16 cellular contexts compared by ENCODE assay signal in genomic region chr10:18254692-18255091, GRCh38.
DNase-seq lines count a peak whose midpoint lies in the region; ATAC-seq, FAIRE-seq and TF ChIP-seq lines count a peak whose summit lies in the region.
"Had no signal": no experiment of that assay in that cellular context is flagged by ENCODE, and none has a peak within 500 bp of the region (broad histone marks: within the 10 kb centered on the region; RNA-seq: fewer than 3 reads in every experiment).

No MANE protein-coding gene starts in this region.

- TF ChIP-seq RAD21 in liver (IDR thresholded peaks at IDR 0.05), result no peak
- TF ChIP-seq RAD21 in HepG2 (CRISPR knock-in tag; IDR thresholded peaks at IDR 0.05), result no peak

- H3K4me2 ChIP-seq in HepG2 (ENCODE audit: low read depth, low read length), result no peak overlapping the region
- peak overlapping the region; percentile 31 for H3K4me2 ChIP-seq in OCI-LY3 (ENCODE audit: low read length)

- no peak overlapping the region for H2AFZ ChIP-seq in HepG2 (ENCODE audit: low read length)
- H2AFZ ChIP-seq in OCI-LY3 (ENCODE audit: low read depth, low read length), result no peak overlapping the region; the same call in 1 of the 2 replicates
- H2AFZ ChIP-seq: GM23248 had no signal

- DNase-seq in HepG2 (ENCODE audit: low spot score), result no peak
- DNase-seq in left lobe of liver (ENCODE audit: low spot score), result no peak
- no peak for DNase-seq in testis
- DNase-seq in naive thymus-derived CD4-positive, alpha-beta T cell, result no peak
- DNase-seq: ACHN; BE2C; C1 segment of cervical spinal cord; CD4-positive, CD25-positive, alpha-beta regulatory T cell; CD8-positive, alpha-beta memory T cell; COR-L47 had no signal

- no peak overlapping the region for H3K27ac Mint-ChIP-seq in naive thymus-derived CD4-positive, alpha-beta T cell
- H3K27ac Mint-ChIP-seq: CD4-positive, CD25-positive, alpha-beta regulatory T cell; CD8-positive, alpha-beta memory T cell had no signal

- no peak overlapping the region for H3K4me3 Mint-ChIP-seq in naive thymus-derived CD4-positive, alpha-beta T cell
- H3K4me3 Mint-ChIP-seq: CD4-positive, CD25-positive, alpha-beta regulatory T cell; CD8-positive, alpha-beta memory T cell had no signal

- 54% methylated on average over 4 of the region's 4 CpGs for WGBS in liver
- WGBS in HepG2 (ENCODE audit: low lambda C conversion rate), result under 1% methylated on average over 4 of the region's 4 CpGs
- WGBS in testis, 2 donors, result 83 to 93% methylated on average over 4 of the region's 4 CpGs

- no peak overlapping the region for H3K27ac ChIP-seq in liver (ENCODE audit: low read depth in 1 of 2, low read length in 2 of 2)
- no peak overlapping the region for H3K27ac ChIP-seq in HepG2 (ENCODE audit: extremely low read length, insufficient read depth, low read length)
- H3K27ac ChIP-seq in OCI-LY3 (ENCODE audit: low read length), result no peak overlapping the region
- H3K27ac ChIP-seq in testis, result no peak overlapping the region
- H3K27ac ChIP-seq in naive thymus-derived CD4-positive, alpha-beta T cell (ENCODE audit: low read depth, low read length), result no peak overlapping the region
- H3K27ac ChIP-seq: GM23248 had no signal

- H3K9me3 ChIP-seq in liver (ENCODE audit: control insufficient read depth in 4 of 4, low read length in 3 of 4), result no peaks in the 10 kb centered on the region
- H3K9me3 ChIP-seq in HepG2 (ENCODE audit: low read length), result no peaks in the 10 kb centered on the region
- H3K9me3 ChIP-seq in OCI-LY3 (ENCODE audit: insufficient read depth, low read length), result no peaks in the 10 kb centered on the region
- H3K9me3 ChIP-seq in testis, result no peaks in the 10 kb centered on the region
- H3K9me3 ChIP-seq in naive thymus-derived CD4-positive, alpha-beta T cell (ENCODE audit: control insufficient read depth in 2 of 3, low read length in 3 of 3), result no peaks in the 10 kb centered on the region
- H3K9me3 ChIP-seq: BE2C had no signal

- no peaks in the 10 kb centered on the region for H3K4me1 Mint-ChIP-seq in naive thymus-derived CD4-positive, alpha-beta T cell
- H3K4me1 Mint-ChIP-seq: CD4-positive, CD25-positive, alpha-beta regulatory T cell; CD8-positive, alpha-beta memory T cell had no signal

- BruUV-seq in HepG2 (replicated peaks; lab: Mats Ljungman, UMichigan), result no TSS peak

- H3K27me3 ChIP-seq in liver (ENCODE audit: control insufficient read depth in 4 of 4, insufficient read depth in 4 of 4, low read length in 3 of 4), result no peaks in the 10 kb centered on the region
- H3K27me3 ChIP-seq in HepG2 (ENCODE audit: control insufficient read depth in 1 of 2, insufficient read depth in 2 of 2, low read length in 2 of 2), result peaks cover 0 to 5% of the 10 kb centered on the region in 2 experiments; a peak in 1 of 5 replicates
- H3K27me3 ChIP-seq in OCI-LY3 (ENCODE audit: low read depth, low read length), result no peaks in the 10 kb centered on the region; the same call in 1 of the 2 replicates
- no peaks in the 10 kb centered on the region for H3K27me3 ChIP-seq in testis
- no peaks in the 10 kb centered on the region for H3K27me3 ChIP-seq in naive thymus-derived CD4-positive, alpha-beta T cell (ENCODE audit: control insufficient read depth in 2 of 2, insufficient read depth in 2 of 2, low read length in 2 of 2)
- H3K27me3 ChIP-seq: BE2C had no signal

- intact Hi-C loops in HepG2 (cut with micrococcal nuclease; ENCODE audit: unreplicated experiment), result no loop called here
- intact Hi-C loops in testis (cut with DNase I; ENCODE audit: low total_unique reads), result no loop called here
- intact Hi-C loops in naive thymus-derived CD4-positive, alpha-beta T cell (cut with micrococcal nuclease), result no loop called here

- FAIRE-seq in HepG2 (lab: Jason Lieb, UNC), result no peak
- FAIRE-seq: G401.6, GM12891 had no signal

- no peak for TF ChIP-seq POLR2A in HepG2 (IDR thresholded peaks at IDR 0.05; ENCODE audit: insufficient read depth in 1 of 2, low read depth in 2 of 2, low read length in 2 of 2)
- TF ChIP-seq POLR2A in testis (IDR thresholded peaks at IDR 0.05), result no peak

- peaks cover 0 to 16% (median 11%) of the 10 kb centered on the region in 5 donors for H3K27me3 Mint-ChIP-seq in naive thymus-derived CD4-positive, alpha-beta T cell
- H3K27me3 Mint-ChIP-seq: CD4-positive, CD25-positive, alpha-beta regulatory T cell had no signal

- H3K9ac ChIP-seq in liver (ENCODE audit: low read depth in 1 of 2, low read length in 2 of 2) (no peak overlapping the region), HepG2 (ENCODE audit: insufficient read depth, low read depth, low read length) (no peak overlapping the region), OCI-LY3 (ENCODE audit: low read length) (no peak overlapping the region)
- H3K9ac ChIP-seq: GM23248 had no signal

- H3K79me2 ChIP-seq in HepG2 (ENCODE audit: insufficient read depth, low read length), result no peaks in the 10 kb centered on the region
- H3K79me2 ChIP-seq in OCI-LY3 (ENCODE audit: low read length), result no peaks in the 10 kb centered on the region

- no peak for TF ChIP-seq CTCF in liver (IDR thresholded peaks at IDR 0.05; ENCODE audit: low read depth, low read length, missing input control)
- TF ChIP-seq CTCF in HepG2 (CRISPR knock-in tag; IDR thresholded peaks at IDR 0.05), result no peak
- TF ChIP-seq CTCF in OCI-LY3 (IDR thresholded peaks at IDR 0.05; ENCODE audit: low read depth, low read length), result no peak
- TF ChIP-seq CTCF in testis (IDR thresholded peaks at IDR 0.05), result no peak

- peaks cover 0 to 4% (median 0%) of the 10 kb centered on the region in 11 donors for H3K9me3 Mint-ChIP-seq in naive thymus-derived CD4-positive, alpha-beta T cell

- no peaks in the 10 kb centered on the region for H3K36me3 Mint-ChIP-seq in naive thymus-derived CD4-positive, alpha-beta T cell
- H3K36me3 Mint-ChIP-seq: CD4-positive, CD25-positive, alpha-beta regulatory T cell; CD8-positive, alpha-beta memory T cell had no signal

- in situ Hi-C loops in HepG2 (cut with HindIII; ENCODE audit: extremely low pct_ligation_motif_present, low pct_unique_long_range_greater_than_20kb), result no loop called here

- CTCF ChIA-PET in HepG2 (lab: Yijun Ruan, JAX; ENCODE audit: low intra/inter-chr PET ratio, low total read pairs), result no interaction called here
- CTCF ChIA-PET in naive thymus-derived CD4-positive, alpha-beta T cell (lab: Charles Lee), result no interaction called here

- no peak for ATAC-seq in HepG2
- ATAC-seq in left lobe of liver, result peak; percentile 72
- no peak for ATAC-seq in GM21390 (IDR thresholded peaks at IDR 0.05; ENCODE audit: unreplicated experiment)
- no peak for ATAC-seq in naive thymus-derived CD4-positive, alpha-beta T cell

- peaks cover 2 to 18% (median 5%) of the 10 kb centered on the region in 4 donors for H3K4me1 ChIP-seq in liver (ENCODE audit: control insufficient read depth in 4 of 4, insufficient read depth in 4 of 4, low read length in 3 of 4)
- no peaks in the 10 kb centered on the region for H3K4me1 ChIP-seq in HepG2 (ENCODE audit: insufficient read depth, low read length)
- H3K4me1 ChIP-seq in OCI-LY3 (ENCODE audit: low read length), result no peaks in the 10 kb centered on the region; the same call in 1 of the 2 replicates
- peaks cover 8% of the 10 kb centered on the region for H3K4me1 ChIP-seq in testis
- no peaks in the 10 kb centered on the region for H3K4me1 ChIP-seq in naive thymus-derived CD4-positive, alpha-beta T cell (ENCODE audit: control insufficient read depth in 2 of 2, insufficient read depth in 2 of 2, low read length in 2 of 2)
- H3K4me1 ChIP-seq: BE2C had no signal

- H3K36me3 ChIP-seq in liver (ENCODE audit: control insufficient read depth in 4 of 4, insufficient read depth in 3 of 4, low read depth in 1 of 4, low read length in 3 of 4) (no peaks in the 10 kb centered on the region), HepG2 (replicated peaks in 1 of 2; ENCODE audit: control insufficient read depth in 1 of 2, insufficient read depth in 2 of 2, low read length in 2 of 2) (no peaks in the 10 kb centered on the region), OCI-LY3 (replicated peaks; ENCODE audit: low read depth, low read length) (no peaks in the 10 kb centered on the region), testis (ENCODE audit: low read depth, missing control alignments) (no peaks in the 10 kb centered on the region)
- no peaks in the 10 kb centered on the region for H3K36me3 ChIP-seq in naive thymus-derived CD4-positive, alpha-beta T cell (ENCODE audit: control insufficient read depth in 2 of 3, insufficient read depth in 3 of 3, low read length in 3 of 3)
- H3K36me3 ChIP-seq: BE2C had no signal

- H4K20me1 ChIP-seq in HepG2 (ENCODE audit: insufficient read depth, low read length), result no peaks in the 10 kb centered on the region
- no peaks in the 10 kb centered on the region for H4K20me1 ChIP-seq in OCI-LY3 (ENCODE audit: insufficient read depth, low read length)

- H3K4me3 ChIP-seq in liver (ENCODE audit: low read depth in 1 of 3, low read length in 3 of 3) (peak overlapping the region; percentile 2 to 43 (median 37)), HepG2 (replicated peaks in 1 of 3; ENCODE audit: insufficient read depth in 1 of 3, low read depth in 2 of 3, low read length in 3 of 3) (no peak overlapping the region), OCI-LY3 (ENCODE audit: low read length) (no peak overlapping the region), testis (no peak overlapping the region)
- no peak overlapping the region for H3K4me3 ChIP-seq in naive thymus-derived CD4-positive, alpha-beta T cell (ENCODE audit: low read length)
- H3K4me3 ChIP-seq: GM23248 had no signal

- POLR2A ChIA-PET in HepG2 (lab: Yijun Ruan, JAX), result no interaction called here
- POLR2A ChIA-PET in naive thymus-derived CD4-positive, alpha-beta T cell (lab: Charles Lee), result no interaction called here

- TF ChIP-seq EP300 in HepG2 (IDR thresholded peaks at IDR 0.05; ENCODE audit: low read depth in 2 of 2, low read length in 2 of 2) (no peak), HepG2 (CRISPR knock-in tag; IDR thresholded peaks at IDR 0.05; ENCODE audit: borderline replicate concordance) (no peak)

TF ChIP-seq in liver, 16 proteins besides CTCF, POLR2A, EP300 and RAD21 (continues in another document):
- TF ChIP-seq FOXA2 (IDR thresholded peaks at IDR 0.05), result no peak
- TF ChIP-seq GABPA (IDR thresholded peaks at IDR 0.05 in 1 of 2, conservative IDR thresholded peaks at IDR 0.05 in 1 of 2), result no peak
- no peak for TF ChIP-seq MAX (IDR thresholded peaks at IDR 0.05)
- no peak for TF ChIP-seq TAF1 (conservative IDR thresholded peaks at IDR 0.05)
- no peak for TF ChIP-seq JUND (IDR thresholded peaks at IDR 0.05)
- TF ChIP-seq YY1 (IDR thresholded peaks at IDR 0.05), result no peak

TF ChIP-seq in HepG2, 621 proteins besides CTCF, POLR2A, EP300 and RAD21:
- TF ChIP-seq SOX5 (CRISPR knock-in tag; IDR thresholded peaks at IDR 0.05; ENCODE audit: borderline replicate concordance) (no peak), ZKSCAN5 (CRISPR knock-in tag; IDR thresholded peaks at IDR 0.05) (no peak), ASH2L (IDR thresholded peaks at IDR 0.05; ENCODE audit: insufficient read length, low read depth, low read length) (no peak), ZSCAN29 (CRISPR knock-in tag; conservative IDR thresholded peaks at IDR 0.05) (no peak)
TF ChIP-seq in HepG2: peak in this region for 0.

Comparison
In these comparisons a context has a peak if more than half of its experiments do, and no peak if none do; other contexts are left out.
1. H3K4me3 ChIP-seq: peak in liver (3 of 3); none in HepG2 (0 of 3), OCI-LY3 (single experiment), testis (0 of 2) and naive thymus-derived CD4-positive, alpha-beta T cell (single experiment).